In genomic region chr1:1616838-1617237, GRCh38 we compare ENCODE assay signal across 7 cellular contexts. TPM values are rescaled to one million over a fixed set of nuclear protein-coding genes. Genes with fewer than 3 reads are reported as not detected.
DNase-seq lines count a peak whose midpoint lies in the region; ATAC-seq and TF ChIP-seq lines count a peak whose summit lies in the region.
"Had no signal": no experiment of that assay in that cellular context is flagged by ENCODE, and none has a peak within 500 bp of the region (broad histone marks: within the 10 kb centered on the region; RNA-seq: fewer than 3 reads in every experiment).

No MANE protein-coding gene starts in this region.

- no peak overlapping the region for H2AFZ ChIP-seq in osteoblast (ENCODE audit: low read length)

- peak overlapping the region; percentile 94 for H3K4me2 ChIP-seq in osteoblast (ENCODE audit: insufficient read depth, low read length)

- no peaks in the 10 kb centered on the region for H3K27me3 ChIP-seq in osteoblast (ENCODE audit: insufficient read depth, low read length)

- peaks cover 4% of the 10 kb centered on the region for H3K36me3 ChIP-seq in osteoblast (ENCODE audit: insufficient read depth, low read length)

- H4K20me1 ChIP-seq in osteoblast (ENCODE audit: insufficient read depth, low read length): peaks cover 42% of the 10 kb centered on the region

- DNase-seq in HFF-Myc (ENCODE audit: extremely low read depth, low read depth) (no peak), osteoblast (ENCODE audit: insufficient read length, low spot score, missing footprints) (peak; percentile 91), DMS 273 treated with DMSO at 0.1 percent for 48 hours (lab: John Stamatoyannopoulos, UW) (no peak)
- DNase-seq in central memory CD8-positive, alpha-beta T cell (ENCODE audit: low spot score in 2 of 2): no peak
- DNase-seq: activated CD4-positive, alpha-beta T cell treated with anti-CD3 and anti-CD28 coated beads for 4 hours had no signal

- H3K9me3 ChIP-seq in osteoblast (ENCODE audit: low read depth, low read length): no peaks in the 10 kb centered on the region

- peak overlapping the region; percentile 68 for H3K4me3 Mint-ChIP-seq in central memory CD8-positive, alpha-beta T cell

- ATAC-seq in central memory CD8-positive, alpha-beta T cell (replicated peaks; ENCODE audit: extremely low read depth, poor library complexity, severe bottlenecking): no peak
- ATAC-seq in HG03442 (IDR thresholded peaks at IDR 0.05; ENCODE audit: unreplicated experiment): no peak
- ATAC-seq in HG03159 (IDR thresholded peaks at IDR 0.05; ENCODE audit: unreplicated experiment): no peak

- H3K4me1 ChIP-seq in osteoblast (ENCODE audit: insufficient read depth, low read length): peaks cover 23% of the 10 kb centered on the region

- H3K79me2 ChIP-seq in osteoblast (ENCODE audit: insufficient read depth, low read length): peaks cover 41% of the 10 kb centered on the region

- peak overlapping the region; percentile 6 for H3K27ac Mint-ChIP-seq in central memory CD8-positive, alpha-beta T cell (ENCODE audit: low read depth)

- TF ChIP-seq CTCF in HFF-Myc (IDR thresholded peaks at IDR 0.05; ENCODE audit: low read depth, low read length, missing control alignments) (no peak), osteoblast (IDR thresholded peaks at IDR 0.05; ENCODE audit: extremely low read depth, low read depth, low read length) (no peak)

- peaks cover 25% of the 10 kb centered on the region for H3K36me3 Mint-ChIP-seq in central memory CD8-positive, alpha-beta T cell (ENCODE audit: insufficient read depth)

- no peaks in the 10 kb centered on the region for H3K27me3 Mint-ChIP-seq in central memory CD8-positive, alpha-beta T cell

- peaks cover 22% of the 10 kb centered on the region for H3K4me1 Mint-ChIP-seq in central memory CD8-positive, alpha-beta T cell

- H3K4me3 ChIP-seq in HFF-Myc (replicated peaks; ENCODE audit: low read depth, low read length) (peak overlapping the region; percentile 77), osteoblast (ENCODE audit: insufficient read depth, low read length) (peak overlapping the region; percentile 97)

- no peaks in the 10 kb centered on the region for H3K9me3 Mint-ChIP-seq in central memory CD8-positive, alpha-beta T cell

- peak overlapping the region; percentile 96 for H3K27ac ChIP-seq in osteoblast (ENCODE audit: low read depth, low read length)

RNA-seq across cellular contexts. Expression of gene MIB2, which starts 1.5 kb away (rescaled TPM):
- total RNA-seq in osteoblast: 74.0 and 80.7 TPM in 2 replicates

RNA-seq across cellular contexts. Expression of gene MMP23B, which starts 15.1 kb away (rescaled TPM):
- 0.59 and 1.1 TPM in 2 replicates for total RNA-seq in osteoblast

RNA-seq across cellular contexts. Expression of gene FNDC10, which starts 16.9 kb away (rescaled TPM):
- 2.1 and 2.5 TPM in 2 replicates for total RNA-seq in osteoblast

RNA-seq across cellular contexts. Expression of gene CDK11B, which starts 42.0 kb away (rescaled TPM):
- total RNA-seq in osteoblast: 5.3 and 5.8 TPM in 2 replicates

RNA-seq across cellular contexts. Expression of gene SSU72, which starts 42.2 kb away (rescaled TPM):
- total RNA-seq in osteoblast: 67.2 and 73.1 TPM in 2 replicates
